In the genomic region with DNA sequence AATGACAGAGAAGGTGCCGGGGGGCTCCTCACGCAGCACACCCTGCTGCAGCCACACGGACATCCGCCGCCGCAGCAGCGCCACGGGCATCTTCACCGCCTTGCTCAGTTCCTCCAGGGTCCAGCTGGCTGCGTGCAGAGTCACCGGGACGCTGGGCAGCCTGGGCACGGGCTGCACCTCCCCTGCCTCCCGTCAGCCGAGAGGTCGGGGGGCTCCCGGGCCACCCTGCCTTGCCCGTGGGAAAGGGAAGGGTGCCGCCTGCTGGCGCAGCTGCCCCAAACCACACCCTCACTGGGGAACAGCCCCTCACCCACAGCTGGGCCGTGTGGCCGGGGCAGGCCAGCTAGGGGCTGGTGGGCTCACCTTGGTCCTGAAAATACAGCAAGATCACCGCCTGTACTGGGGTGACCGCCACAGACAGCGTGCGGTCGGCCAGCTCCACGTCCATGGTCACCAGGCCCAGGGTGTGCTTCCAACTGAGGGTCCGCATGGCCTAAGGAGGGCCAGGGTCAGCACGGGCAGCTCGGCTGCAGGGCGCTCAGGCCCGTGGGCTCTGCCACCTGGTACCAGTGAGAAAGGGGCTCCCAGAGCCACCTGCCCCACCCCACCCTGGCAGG, we compare ENCODE assay signal across 16 cellular contexts. TPM values are rescaled to one million over a fixed set of nuclear protein-coding genes. Genes with fewer than 3 reads are reported as not detected.
DNase-seq lines count a peak whose midpoint lies in the region; ATAC-seq, FAIRE-seq and TF ChIP-seq lines count a peak whose summit lies in the region.
"Had no signal": no experiment of that assay in that cellular context is flagged by ENCODE, and none has a peak within 500 bp of the region (broad histone marks: within the 10 kb centered on the region; RNA-seq: fewer than 3 reads in every experiment).

No MANE protein-coding gene starts in this region.

- no peak overlapping the region for H3K27ac ChIP-seq in A673 (ENCODE audit: low read depth, low read length, poor library complexity, severe bottlenecking)
- no peak overlapping the region for H3K27ac ChIP-seq in OCI-LY7 (ENCODE audit: low read depth, low read length, poor library complexity, severe bottlenecking)
- no peak overlapping the region for H3K27ac ChIP-seq in pancreas
- no peak overlapping the region for H3K27ac ChIP-seq in ovary

- ATAC-seq in left ventricle myocardium superior, result peak; percentile 16
- no peak for ATAC-seq in pancreas
- ATAC-seq: PC-3 had no signal

- H3K79me2 ChIP-seq in OCI-LY7 (ENCODE audit: insufficient read depth, low read depth, low read length), result no peaks in the 10 kb centered on the region

- H3K36me3 ChIP-seq in A673 (ENCODE audit: insufficient read depth, low read length, poor library complexity, severe bottlenecking) (no peaks in the 10 kb centered on the region), GM06990 (ENCODE audit: control insufficient read depth, insufficient read depth, low read length) (peaks cover 9% of the 10 kb centered on the region), OCI-LY7 (ENCODE audit: insufficient read depth, low read length) (peaks cover 21% of the 10 kb centered on the region), pancreas (peaks cover 0 to 10% (median 6%) of the 10 kb centered on the region in 3 donors), ovary (no peaks in the 10 kb centered on the region)

- POLR2A ChIA-PET in A673 (lab: Charles Lee; ENCODE audit: low non-redundant PET) (no interaction called here), OCI-LY7 (lab: Charles Lee) (no interaction called here)

- H3K9me2 ChIP-seq in OCI-LY7 (ENCODE audit: insufficient read depth, low read length), result no peaks in the 10 kb centered on the region

- BruUV-seq in A673 (replicated peaks; lab: Mats Ljungman, UMichigan), result no TSS peak
- BruUV-seq in OCI-LY7 (replicated peaks; lab: Mats Ljungman, UMichigan), result no TSS peak

- H4K20me1 ChIP-seq in OCI-LY7 (ENCODE audit: insufficient read depth, low read length), result no peaks in the 10 kb centered on the region; the same call in 1 of the 2 replicates

- intact Hi-C loops in A673 (cut with micrococcal nuclease; ENCODE audit: unreplicated experiment) (no loop called here), OCI-LY7 (cut with micrococcal nuclease; ENCODE audit: unreplicated experiment) (loop anchor here (2.0 kb wide), 1 partner anchor 57 kb away; no protein-coding TSS in a partner anchor), left ventricle myocardium superior (cut with micrococcal nuclease) (no loop called here), pancreas (cut with DNase I) (no loop called here), ovary (cut with DNase I) (no loop called here)

- H3K4me1 ChIP-seq in A673 (ENCODE audit: insufficient read depth, low read length, poor library complexity, severe bottlenecking) (peaks cover 3% of the 10 kb centered on the region), OCI-LY7 (ENCODE audit: insufficient read depth, low read length, poor library complexity, severe bottlenecking) (no peaks in the 10 kb centered on the region), pancreas (no peaks in the 10 kb centered on the region), ovary (ENCODE audit: insufficient read depth) (no peaks in the 10 kb centered on the region)

- H3K27me3 ChIP-seq in A673 (replicated peaks; ENCODE audit: insufficient read depth, low read depth, low read length, poor library complexity) (peaks cover 10% of the 10 kb centered on the region), GM06990 (replicated peaks; ENCODE audit: control insufficient read depth, insufficient read depth, low read length) (no peaks in the 10 kb centered on the region; the same call in 1 of the 2 replicates), pancreas (no peaks in the 10 kb centered on the region), ovary (no peaks in the 10 kb centered on the region)

- H3K9me3 ChIP-seq in A673 (ENCODE audit: low read depth, low read length, poor library complexity, severe bottlenecking) (no peaks in the 10 kb centered on the region), OCI-LY7 (ENCODE audit: low read length) (no peaks in the 10 kb centered on the region), pancreas (no peaks in the 10 kb centered on the region), ovary (no peaks in the 10 kb centered on the region)

- H3K4me3 ChIP-seq in A673 (ENCODE audit: low read depth, low read length, poor library complexity, severe bottlenecking), result no peak overlapping the region
- H3K4me3 ChIP-seq in GM06990 (replicated peaks; ENCODE audit: low read depth, low read length), result no peak overlapping the region
- H3K4me3 ChIP-seq in OCI-LY7 (ENCODE audit: low read depth, low read length, poor library complexity, severe bottlenecking), result no peak overlapping the region
- no peak overlapping the region for H3K4me3 ChIP-seq in pancreas
- no peak overlapping the region for H3K4me3 ChIP-seq in ovary

- TF ChIP-seq CTCF in A673 (conservative IDR thresholded peaks at IDR 0.05; ENCODE audit: low read depth, low read length) (peak; percentile 56), GM06990 (IDR thresholded peaks at IDR 0.05; ENCODE audit: insufficient read depth, low read length, poor library complexity, severe bottlenecking) (peak; percentile 42), OCI-LY7 (conservative IDR thresholded peaks at IDR 0.05; ENCODE audit: low read length) (peak; percentile 65), pancreas (IDR thresholded peaks at IDR 0.05) (no peak), ovary (IDR thresholded peaks at IDR 0.05) (no peak)

- CTCF ChIA-PET in A673 (lab: Charles Lee) (interaction anchor here (1.3 to 1.6 kb wide), 2 partner anchors 46 to 57 kb away, joined by 6 to 8 read pairs; no protein-coding TSS in a partner anchor), OCI-LY7 (lab: Charles Lee; ENCODE audit: unreplicated experiment) (no interaction called here)

- 59 to 65% methylated on average over 30 to 33 of the region's 33 CpGs for WGBS in pancreas, 2 donors
- WGBS in ovary, 3 donors, result 25 to 48% (median 39%) methylated on average over 24 to 33 of the region's 33 CpGs

- TF ChIP-seq EP300 in ovary (IDR thresholded peaks at IDR 0.05), result no peak

- H3K4me2 ChIP-seq in OCI-LY7 (ENCODE audit: low read length), result no peak overlapping the region; the same call in 1 of the 2 replicates

- H2AFZ ChIP-seq in OCI-LY7 (ENCODE audit: low read length), result no peak overlapping the region

- FAIRE-seq in pancreas (lab: Jason Lieb, UNC), result no peak

- no peak for TF ChIP-seq POLR2A in ovary (IDR thresholded peaks at IDR 0.05)

- DNase-seq in A673 (ENCODE audit: low spot score) (no peak), GM06990 (ENCODE audit: extremely low read depth, insufficient read length) (no peak), OCI-LY7 (ENCODE audit: low spot score) (no peak), left ventricle myocardium superior (no peak), DMS153 (lab: John Stamatoyannopoulos, UW) (no peak), HCEC 1CT (no peak), pancreas (no peak), ovary (no peak)
- DNase-seq: activated CD4-positive, alpha-beta T cell treated with anti-CD3 and anti-CD28 coated beads for 4 hours; NCI-H2227 treated with DMSO at 0.1 percent for 48 hours; PC-3; T-helper 1 cell had no signal

RNA-seq across cellular contexts. Expression of gene TMEM210, which starts 3.6 kb away (rescaled TPM):
- total RNA-seq in A673 (2021) (not detected in 2 replicates), OCI-LY7 (2022) (not detected in 2 replicates), left ventricle myocardium superior (not detected), pancreas (not detected), ovary (not detected)
- total RNA-seq in OCI-LY7 (2014; rRNA removed; shearing (Covaris generic)), result not detected in 2 replicates
- polyA plus RNA-seq in pancreas (not detected), ovary (not detected)
- total RNA-seq: activated T-helper 2 cell treated with anti-CD3 and anti-CD28 coated beads, Interferon-gamma antibody, Interleukin-2, Interleukin-4, amounts not matched to agents 10 μg/mL and 5 μg/mL and 100 μg/mL, durations not matched to agents 14 hours and 24 hours and 36 hours; cerebellum; esophagus mucosa; PC-3 had no signal
- polyA plus RNA-seq: BJ had no signal

RNA-seq across cellular contexts. Expression of gene LRRC26, which starts 5.6 kb away (rescaled TPM):
- total RNA-seq in A673 (2021) (not detected in 2 replicates), OCI-LY7 (2022) (not detected in 2 replicates), left ventricle myocardium superior (not detected), pancreas (under 1 TPM; 0.28 to 0.90 (median 0.49) TPM), ovary (1 to 10 TPM in 1 of 7 donors, under 1 TPM in 1, not detected in 5; 0.23 to 3.0 TPM)
- total RNA-seq in OCI-LY7 (2014; rRNA removed; shearing (Covaris generic)), result 0.21 TPM in 1 of 2 replicates, not detected in the other
- polyA plus RNA-seq in pancreas (not detected), ovary (not detected)
- polyA plus RNA-seq: BJ had no signal

RNA-seq across cellular contexts. Expression of gene ANAPC2, which starts 12.9 kb away (rescaled TPM):
- total RNA-seq in A673 (2021) (49.6 and 54.1 TPM in 2 replicates), OCI-LY7 (2022) (89.6 and 90.4 TPM in 2 replicates), left ventricle myocardium superior (38.2 TPM), pancreas (10 to 100 TPM; 22.2 to 39.4 (median 31.5) TPM), ovary (10 to 100 TPM; 23.1 to 61.5 (median 53.9) TPM)
- total RNA-seq in OCI-LY7 (2014; rRNA removed; shearing (Covaris generic)), result 34.8 and 38.6 TPM in 2 replicates
- polyA plus RNA-seq in pancreas (100 to 1,000 TPM in 1 of 2 donors, 10 to 100 TPM in 1; 99.9 to 122 TPM), ovary (10 to 100 TPM in 1 of 2 donors, 1 to 10 TPM in 1; 8.0 to 38.4 TPM)

RNA-seq across cellular contexts. Expression of gene SSNA1, which starts 13.0 kb away (rescaled TPM):
- total RNA-seq in A673 (2021) (86.8 and 87.3 TPM in 2 replicates), OCI-LY7 (2022) (71.0 and 75.1 TPM in 2 replicates), left ventricle myocardium superior (77.7 TPM), pancreas (10 to 100 TPM; 30.8 to 45.2 (median 38.3) TPM), ovary (10 to 100 TPM; 34.5 to 60.7 (median 44.5) TPM)
- total RNA-seq in OCI-LY7 (2014; rRNA removed; shearing (Covaris generic)), result 111 and 130 TPM in 2 replicates
- polyA plus RNA-seq in pancreas (10 to 100 TPM; 67.4 to 81.0 TPM), ovary (10 to 100 TPM in 1 of 2 donors, 1 to 10 TPM in 1; 1.6 to 47.3 TPM)

RNA-seq across cellular contexts. Expression of gene TPRN, which starts 25.1 kb away (rescaled TPM):
- total RNA-seq in A673 (2021) (23.0 and 25.7 TPM in 2 replicates), OCI-LY7 (2022) (15.3 and 15.9 TPM in 2 replicates), left ventricle myocardium superior (21.7 TPM), pancreas (100 to 1,000 TPM in 1 of 6 donors, 10 to 100 TPM in 5; 50.3 to 110 (median 74.8) TPM), ovary (10 to 100 TPM in 6 of 7 donors, 1 to 10 TPM in 1; 6.6 to 18.4 (median 15.9) TPM)
- 9.0 and 10.3 TPM in 2 replicates for total RNA-seq in OCI-LY7 (2014; rRNA removed; shearing (Covaris generic))
- polyA plus RNA-seq in pancreas (10 to 100 TPM; 48.7 to 66.5 TPM), ovary (1 to 10 TPM in 1 of 2 donors, under 1 TPM in 1; 0.68 to 8.6 TPM)

Comparison
In these comparisons a context has a peak if more than half of its experiments do, and no peak if none do; other contexts are left out.
1. CTCF ChIP-seq: peak in A673 (single experiment), GM06990 (single experiment) and OCI-LY7 (single experiment); none in pancreas (0 of 4) and ovary (0 of 3).